In the genomic region with DNA sequence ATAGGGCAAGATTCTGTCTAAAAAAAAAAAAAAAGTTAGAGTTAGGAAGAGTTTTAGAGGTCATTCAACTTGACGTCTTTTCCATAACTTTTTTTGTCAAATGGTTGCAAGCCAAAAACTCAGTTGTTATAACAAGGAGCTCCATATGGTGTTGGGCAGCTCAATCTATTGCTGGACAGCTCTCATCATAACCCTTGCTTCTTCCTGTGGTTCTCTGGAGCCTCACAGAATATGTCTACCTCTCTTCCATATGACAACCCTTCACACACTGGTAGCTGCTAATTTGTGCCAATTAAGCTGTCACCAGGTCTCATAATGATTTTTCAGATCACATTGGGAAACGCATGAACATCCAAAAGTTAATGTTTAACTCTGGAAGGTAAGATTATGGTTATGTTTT, we compare ENCODE assay signal across 25 cellular contexts.
"Had no signal": no experiment of that assay in that cellular context is flagged by ENCODE, and none has a peak within 500 bp of the region (broad histone marks: within the 10 kb centered on the region; RNA-seq: fewer than 3 reads in every experiment).

No MANE protein-coding gene starts in this region.

- DNase-seq: activated CD4-positive, alpha-beta T cell treated with anti-CD3 and anti-CD28 coated beads for 36 hours; activated CD8-positive, alpha-beta T cell treated with anti-CD3 and anti-CD28 coated beads, Interleukin-2, amount 10 ng/mL, durations not matched to agents 7 days and 5 days; activated effector memory CD4-positive, alpha-beta T cell treated with Interleukin-2 at 50 U/mL for 16 hours; activated naive CD4-positive, alpha-beta T cell; activated naive CD8-positive, alpha-beta T cell treated with anti-CD3 and anti-CD28 coated beads, Interleukin-2, amount 50 U/mL, for 24 hours; activated T-cell treated with anti-CD3 and anti-CD28 coated beads, Interleukin-2, amount 50 U/mL, for 24 hours; amygdala; NCI-H1092 treated with DMSO at 0.1 percent for 48 hours; NCI-H1417 treated with DMSO at 0.1 percent for 48 hours; NCI-H1694; NCI-H2029; NCI-H345; NCI-H510A; NCI-H526 treated with DMSO at 0.1 percent for 48 hours; NCI-H82; Peyer's patch; Right ventricle myocardium superior; SJCRH30; T-helper 9 cell had no signal

- H3K4me1 ChIP-seq: SJCRH30 had no signal

- ATAC-seq: activated CD4-positive, alpha-beta T cell treated with anti-CD3 and anti-CD28 coated beads for 36 hours; activated CD8-positive, alpha-beta T cell treated with anti-CD3 and anti-CD28 coated beads, Interleukin-2, amount 10 ng/mL, durations not matched to agents 7 days and 5 days; activated naive CD4-positive, alpha-beta T cell treated with anti-CD3 and anti-CD28 coated beads, Interleukin-2, amount 50 U/mL, for 72 hours; activated naive CD8-positive, alpha-beta T cell treated with anti-CD3 and anti-CD28 coated beads, Interleukin-2, amount 50 U/mL, for 24 hours had no signal

- H3K36me3 ChIP-seq: Peyer's patch, SJCRH30 had no signal

- H3K4me3 ChIP-seq: Peyer's patch, SJCRH30 had no signal

- FAIRE-seq: astrocyte, TTC549 had no signal

- H3K9ac ChIP-seq: KMS-11 had no signal

- H3K9me3 ChIP-seq: Peyer's patch, SJCRH30 had no signal

- H3K27me3 ChIP-seq: Peyer's patch, SJCRH30 had no signal

- H3K4me2 ChIP-seq: KMS-11 had no signal

- H3K27ac ChIP-seq: KMS-11, Peyer's patch, RWPE1, SJCRH30, VCaP had no signal
